Comparison of ENCODE assay signal across 8 cellular contexts in the genomic region with DNA sequence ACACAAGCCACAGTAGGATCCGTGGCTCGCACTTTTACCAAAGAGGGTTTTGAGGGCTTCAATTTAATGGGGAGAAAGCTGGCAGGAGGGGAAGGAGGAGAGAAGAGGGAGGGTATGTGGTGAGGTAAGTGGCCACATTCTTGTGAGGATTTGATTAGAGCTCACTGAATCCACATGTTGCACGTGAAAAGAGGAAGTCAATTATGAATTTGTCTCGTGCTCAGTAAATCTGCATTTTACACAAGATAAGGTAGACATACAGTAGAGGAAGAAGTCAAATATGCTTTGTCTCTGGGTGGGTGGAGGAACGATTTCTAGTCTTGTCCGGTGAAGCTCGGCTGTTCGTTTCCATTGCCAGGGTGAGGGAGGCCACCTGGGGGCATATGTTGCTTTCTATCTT. TPM values are rescaled to one million over a fixed set of nuclear protein-coding genes. Genes with fewer than 3 reads are reported as not detected.
A peak's percentile ranks its signal among the peaks of the same experiment; 100 is the strongest.
DNase-seq lines count a peak whose midpoint lies in the region; ATAC-seq and TF ChIP-seq lines count a peak whose summit lies in the region.

No MANE protein-coding gene starts in this region.

- H3K4me1 ChIP-seq in CD8-positive, alpha-beta T cell (ENCODE audit: insufficient read depth, low read length), result peaks cover 11% of the 10 kb centered on the region

- H3K9me3 Mint-ChIP-seq in CD8-positive, alpha-beta T cell, result no peaks in the 10 kb centered on the region
- H3K9me3 Mint-ChIP-seq in nephron, result peaks cover 2% of the 10 kb centered on the region

- TF ChIP-seq CTCF in CD8-positive, alpha-beta T cell (IDR thresholded peaks at IDR 0.05), result no peak
- TF ChIP-seq CTCF in choroid plexus epithelial cell (conservative IDR thresholded peaks at IDR 0.05; ENCODE audit: low read depth, low read length), result no peak
- no peak for TF ChIP-seq CTCF in nephron (IDR thresholded peaks at IDR 0.05; ENCODE audit: unreplicated experiment in 3 of 3)

- H3K36me3 Mint-ChIP-seq in CD8-positive, alpha-beta T cell, result peaks cover 56% of the 10 kb centered on the region
- H3K36me3 Mint-ChIP-seq in nephron (ENCODE audit: low read depth), result peaks cover 52% of the 10 kb centered on the region

- peak overlapping the region; percentile 77 for H3K27ac ChIP-seq in CD8-positive, alpha-beta T cell (ENCODE audit: low read depth, low read length)

- H3K27me3 ChIP-seq in CD8-positive, alpha-beta T cell (ENCODE audit: insufficient read depth, low read length), result no peaks in the 10 kb centered on the region

- peak overlapping the region; percentile 97 for H3K4me3 ChIP-seq in CD8-positive, alpha-beta T cell (ENCODE audit: low read depth, low read length)
- peak overlapping the region; percentile 73 for H3K4me3 ChIP-seq in choroid plexus epithelial cell (ENCODE audit: low read depth, low read length)

- peaks cover 30% of the 10 kb centered on the region for H3K4me1 Mint-ChIP-seq in CD8-positive, alpha-beta T cell (ENCODE audit: low read depth)
- peaks cover 16% of the 10 kb centered on the region for H3K4me1 Mint-ChIP-seq in nephron

- POLR2A ChIA-PET in CD8-positive, alpha-beta T cell (lab: Charles Lee), result interaction anchor here (1.0 to 1.5 kb wide), 4 partner anchors 13 to 309 kb away, joined by 3 read pairs; partner anchors contain the start of gene NUP88

- peak overlapping the region; percentile 91 for H3K4me3 Mint-ChIP-seq in CD8-positive, alpha-beta T cell
- H3K4me3 Mint-ChIP-seq in nephron, result peak overlapping the region; percentile 86 to 94 (median 91)

- H3K36me3 ChIP-seq in CD8-positive, alpha-beta T cell (ENCODE audit: insufficient read depth, low read length), result no peaks in the 10 kb centered on the region

- no peak for DNase-seq in CD8-positive, alpha-beta T cell
- DNase-seq in NAMALWA (ENCODE audit: low spot score), result peak; percentile 45
- DNase-seq in choroid plexus epithelial cell (ENCODE audit: low read depth), result peak; percentile 7
- no peak for DNase-seq in NCI-H446 (lab: John Stamatoyannopoulos, UW)
- DNase-seq in NCI-H2081 treated with DMSO at 0.1 percent for 48 hours (lab: John Stamatoyannopoulos, UW), result no peak

- no peak for ATAC-seq in CD8-positive, alpha-beta T cell
- ATAC-seq in HG02973 (IDR thresholded peaks at IDR 0.05; ENCODE audit: unreplicated experiment) (no peak), HG02840 (IDR thresholded peaks at IDR 0.05; ENCODE audit: low FRiP score, unreplicated experiment) (no peak)

- peak overlapping the region; percentile 79 for H3K27ac Mint-ChIP-seq in CD8-positive, alpha-beta T cell
- peak overlapping the region; percentile 46 to 91 (median 79) for H3K27ac Mint-ChIP-seq in nephron

- CTCF ChIA-PET in CD8-positive, alpha-beta T cell (lab: Charles Lee), result interaction anchor here (0.6 kb wide), 1 partner anchor 202 kb away, joined by 3 read pairs; no protein-coding TSS in a partner anchor

- peaks cover 8% of the 10 kb centered on the region for H3K27me3 Mint-ChIP-seq in CD8-positive, alpha-beta T cell (ENCODE audit: low read depth)
- no peaks in the 10 kb centered on the region for H3K27me3 Mint-ChIP-seq in nephron (ENCODE audit: low read depth)

- intact Hi-C loops in CD8-positive, alpha-beta T cell (cut with DNase I, micrococcal nuclease), result loop anchor here (1.0 to 5.0 kb wide), 9 partner anchors 14 to 1474 kb away; partner anchors contain the start of genes ZFP3 (in 2 of the 2), ZNF594 (in 2 of the 2), ARRB2 (in 1 of the 2) and C1QBP (in 1 of the 2)

- no peaks in the 10 kb centered on the region for H3K9me3 ChIP-seq in CD8-positive, alpha-beta T cell (ENCODE audit: low read length)

RNA-seq across cellular contexts. Expression of gene ZNF232, which starts 0.9 kb away (rescaled TPM):
- total RNA-seq in CD8-positive, alpha-beta T cell, result 1 to 10 TPM; 5.7 to 6.1 TPM

RNA-seq across cellular contexts. Expression of gene USP6, which starts 5.0 kb away (rescaled TPM):
- under 1 TPM; 0.06 to 0.22 TPM for total RNA-seq in CD8-positive, alpha-beta T cell

RNA-seq across cellular contexts. Expression of gene ZFP3, which starts 32.5 kb away (rescaled TPM):
- 1 to 10 TPM; 2.6 to 2.7 TPM for total RNA-seq in CD8-positive, alpha-beta T cell

Comparison
In these comparisons a context has a peak if more than half of its experiments do, and no peak if none do; other contexts are left out.
1. DNase-seq: peak in NAMALWA (single experiment) and choroid plexus epithelial cell (single experiment); none in CD8-positive, alpha-beta T cell (0 of 7), NCI-H446 (0 of 2) and NCI-H2081 treated with DMSO at 0.1 percent for 48 hours (single experiment).